10 cellular contexts compared by ENCODE assay signal in genomic region chr2:70851704-70852103, GRCh38. TPM values are rescaled to one million over a fixed set of nuclear protein-coding genes. Genes with fewer than 3 reads are reported as not detected.
DNase-seq lines count a peak whose midpoint lies in the region; ATAC-seq, FAIRE-seq and TF ChIP-seq lines count a peak whose summit lies in the region.
"Had no signal": no experiment of that assay in that cellular context is flagged by ENCODE, and none has a peak within 500 bp of the region (broad histone marks: within the 10 kb centered on the region; RNA-seq: fewer than 3 reads in every experiment).

No MANE protein-coding gene starts in this region.

- no peak for TF ChIP-seq CTCF in MM.1S (IDR thresholded peaks at IDR 0.05; ENCODE audit: low read length)
- TF ChIP-seq CTCF in GM12878 (IDR thresholded peaks at IDR 0.05 in 2 of 3, conservative IDR thresholded peaks at IDR 0.05 in 1 of 3; ENCODE audit: control insufficient read depth in 2 of 3, extremely low read depth in 1 of 3, insufficient read depth in 1 of 3, low read depth in 3 of 3, low read length in 3 of 3), result no peak
- no peak for TF ChIP-seq CTCF in kidney (IDR thresholded peaks at IDR 0.05; ENCODE audit: borderline replicate concordance, extremely low read depth, insufficient read depth)

- H3K9me3 ChIP-seq in BLaER1 (no peaks in the 10 kb centered on the region), MM.1S (replicated peaks; ENCODE audit: insufficient read depth, low read length) (no peaks in the 10 kb centered on the region), GM12878 (replicated peaks; ENCODE audit: control insufficient read depth, insufficient read depth, low read length) (no peaks in the 10 kb centered on the region), kidney (ENCODE audit: control insufficient read depth in 1 of 2, low read length in 2 of 2) (no peaks in the 10 kb centered on the region), right cardiac atrium (ENCODE audit: control insufficient read depth, low read length) (no peaks in the 10 kb centered on the region)

- POLR2A ChIA-PET in GM12878 (lab: Charles Lee), result no interaction called here

- no peak overlapping the region for H3K4me3 ChIP-seq in BLaER1
- no peak overlapping the region for H3K4me3 ChIP-seq in MM.1S (ENCODE audit: low read length)
- H3K4me3 ChIP-seq in GM12878, result no peak overlapping the region
- H3K4me3 ChIP-seq in kidney (ENCODE audit: low read length in 2 of 2), result no peak overlapping the region
- no peak overlapping the region for H3K4me3 ChIP-seq in right cardiac atrium (ENCODE audit: low read length)

- peaks cover 7% of the 10 kb centered on the region; the same call in 1 of the 2 replicates for H3F3A ChIP-seq in MM.1S (ENCODE audit: insufficient read depth, low read length)

- DNase-seq in MM.1S (peak; percentile 62), GM12878 (ENCODE audit: low read depth, low spot score) (peak; percentile 73), kidney (no peak), right cardiac atrium (no peak), NCI-H2171 treated with DMSO at 0.1 percent for 48 hours (lab: John Stamatoyannopoulos, UW) (no peak)

- WGBS in GM12878 (ENCODE audit: insufficient coverage, insufficient replicate concordance, low lambda C conversion rate, missing lambda C conversion rate), result 0% methylated on average over 4 of the region's 4 CpGs
- WGBS in right cardiac atrium, result 29% methylated on average over 4 of the region's 4 CpGs

- H3K9ac ChIP-seq in BLaER1, result no peak overlapping the region
- H3K9ac ChIP-seq in MM.1S (ENCODE audit: low read length), result no peak overlapping the region
- H3K9ac ChIP-seq in GM12878 (ENCODE audit: control insufficient read depth, insufficient read depth, low read length), result no peak overlapping the region
- H3K9ac ChIP-seq in kidney (ENCODE audit: low read length in 2 of 2), result no peak overlapping the region

- H3K27ac ChIP-seq in BLaER1, result 0 out of 2 replicates have a peak overlapping the region, but pooled peaks have one; percentile 5
- H3K27ac ChIP-seq in MM.1S (ENCODE audit: low read length), result peak overlapping the region; percentile 37; the same call in 1 of the 2 replicates
- peak overlapping the region; percentile 52; the same call in 1 of the 2 replicates for H3K27ac ChIP-seq in GM12878 (ENCODE audit: control insufficient read depth, insufficient read depth)
- no peak overlapping the region for H3K27ac ChIP-seq in kidney (ENCODE audit: low read depth in 2 of 2, low read length in 2 of 2)
- H3K27ac ChIP-seq in right cardiac atrium (ENCODE audit: low read length), result no peak overlapping the region

- no TSS peak for BruUV-seq in GM12878 (replicated peaks; lab: Mats Ljungman, UMichigan)

- H2AFZ ChIP-seq in MM.1S (ENCODE audit: low read length) (no peak overlapping the region), GM12878 (ENCODE audit: control insufficient read depth, low read depth, low read length) (no peak overlapping the region; the same call in 1 of the 2 replicates)

- peak in 1 of 2 experiments; percentile 15; a peak in 1 of 4 replicates for TF ChIP-seq EP300 in GM12878 (IDR thresholded peaks at IDR 0.05; ENCODE audit: borderline replicate concordance in 1 of 2, control insufficient read depth in 1 of 2, low read depth in 2 of 2, low read length in 2 of 2)

- ATAC-seq in GM19372 (IDR thresholded peaks at IDR 0.05; ENCODE audit: low read depth, unreplicated experiment) (peak; percentile 67), GM12878 (peak; percentile 96), right cardiac atrium (no peak), HG03196 (IDR thresholded peaks at IDR 0.05; ENCODE audit: unreplicated experiment) (no peak)

- H3K4me1 ChIP-seq in BLaER1 (peaks cover 42% of the 10 kb centered on the region), MM.1S (ENCODE audit: low read length) (peaks cover 5% of the 10 kb centered on the region; the same call in 1 of the 2 replicates), GM12878 (ENCODE audit: control insufficient read depth, insufficient read depth, low read length) (peaks cover 9% of the 10 kb centered on the region), kidney (ENCODE audit: control insufficient read depth in 1 of 2, insufficient read depth in 1 of 2, low read depth in 1 of 2, low read length in 2 of 2) (no peaks in the 10 kb centered on the region), right cardiac atrium (ENCODE audit: control insufficient read depth, insufficient read depth, low read length) (no peaks in the 10 kb centered on the region)

- H3K27me3 ChIP-seq in BLaER1 (no peaks in the 10 kb centered on the region), MM.1S (replicated peaks; ENCODE audit: insufficient read depth, low read length) (no peaks in the 10 kb centered on the region), GM12878 (replicated peaks in 1 of 2; ENCODE audit: control insufficient read depth in 2 of 2, insufficient read depth in 2 of 2, low read length in 1 of 2) (no peaks in the 10 kb centered on the region), right cardiac atrium (ENCODE audit: control insufficient read depth, insufficient read depth) (no peaks in the 10 kb centered on the region)

- CTCF ChIA-PET in GM12878 (lab: Yijun Ruan, JAX), result interaction anchor here (1.2 to 1.4 kb wide), 2 partner anchors 15 to 19 kb away, joined by 3 to 13 read pairs; no protein-coding TSS in a partner anchor

- RAD21 ChIA-PET in GM12878 (lab: Charles Lee; ENCODE audit: unreplicated experiment), result no interaction called here

- no peaks in the 10 kb centered on the region for H3K79me2 ChIP-seq in MM.1S (ENCODE audit: low read length)
- no peaks in the 10 kb centered on the region for H3K79me2 ChIP-seq in GM12878 (ENCODE audit: control insufficient read depth, insufficient read depth, low read length)

- intact Hi-C loops in GM12878 (cut with micrococcal nuclease; ENCODE audit: unreplicated experiment) (no loop called here), kidney (cut with DNase I) (no loop called here), right cardiac atrium (cut with DNase I) (no loop called here)

- in situ Hi-C loops in GM12878 (cut with MboI), result no loop called here

- H4K20me1 ChIP-seq in BLaER1 (no peaks in the 10 kb centered on the region), MM.1S (ENCODE audit: insufficient read depth, low read length) (no peaks in the 10 kb centered on the region), GM12878 (ENCODE audit: control insufficient read depth, insufficient read depth) (no peaks in the 10 kb centered on the region)

- peak; percentile 96 for FAIRE-seq in GM12878 (lab: Jason Lieb, UNC)
- no peak for FAIRE-seq in kidney (lab: Jason Lieb, UNC)
- FAIRE-seq: D721Med had no signal

- peak overlapping the region; percentile 55 for H3K4me2 ChIP-seq in BLaER1
- peak overlapping the region; percentile 47; the same call in 1 of the 2 replicates for H3K4me2 ChIP-seq in MM.1S (ENCODE audit: low read depth, low read length)
- H3K4me2 ChIP-seq in GM12878 (ENCODE audit: control insufficient read depth, insufficient read depth), result no peak overlapping the region

- H3K9me2 ChIP-seq in MM.1S (replicated peaks; ENCODE audit: insufficient read depth, low read length), result no peaks in the 10 kb centered on the region

- H3K36me3 ChIP-seq in BLaER1 (no peaks in the 10 kb centered on the region), MM.1S (replicated peaks; ENCODE audit: insufficient read depth, low read length) (no peaks in the 10 kb centered on the region), GM12878 (ENCODE audit: control insufficient read depth in 2 of 2, insufficient read depth in 2 of 2, low read length in 1 of 2) (no peaks in the 10 kb centered on the region), kidney (ENCODE audit: control insufficient read depth in 1 of 2, insufficient read depth in 2 of 2, low read length in 2 of 2) (no peaks in the 10 kb centered on the region)

- SMC1A ChIA-PET in GM12878 (lab: Charles Lee; ENCODE audit: uncharacterized antibody, unreplicated experiment), result no interaction called here

- TF ChIP-seq POLR2A in GM12878 (IDR thresholded peaks at IDR 0.05; ENCODE audit: low read depth, low read length), result no peak

- TF ChIP-seq RAD21 in GM12878 (IDR thresholded peaks at IDR 0.05; ENCODE audit: insufficient read depth, low read depth, low read length), result no peak

RNA-seq across cellular contexts. Expression of gene CD207, which starts 16.1 kb away (rescaled TPM):
- total RNA-seq in GM12878 (2013; cell fraction: nucleolus; rRNA removed), result not detected in 2 replicates
- total RNA-seq in GM12878 (2014; rRNA removed), result not detected in 2 replicates
- not detected in 2 replicates for total RNA-seq in GM12878 (2014; rRNA removed; fragmentation: Illumina TruSeq; extraction: Trizol)
- not detected in 2 replicates for total RNA-seq in GM12878 (2021)
- polyA plus RNA-seq in GM12878 (2011; ENCODE audit: low read depth), result not detected
- polyA plus RNA-seq in GM12878 (2011; rRNA removed), result not detected in 2 replicates
- not detected in 2 replicates for polyA plus RNA-seq in GM12878 (2011; cell fraction: cytosol; rRNA removed)
- not detected in 2 replicates for polyA plus RNA-seq in GM12878 (2011; cell fraction: nucleus; rRNA removed)
- not detected in 2 replicates for polyA plus RNA-seq in GM12878 (2012)
- polyA plus RNA-seq in GM12878 (2014; fragmentation: Illumina TruSeq; extraction: Trizol), result not detected in 2 replicates
- polyA plus RNA-seq in GM12878 (2014; fragmentation: Nextera tagmentation; extraction: Ambion mirVana), result not detected
- polyA plus RNA-seq in GM12878 (2014; rRNA removed), result not detected in 2 replicates
- not detected for polyA plus RNA-seq in GM12878 (2016; fragmentation: Nextera tagmentation; extraction: Ambion mirVana)
- not detected in 2 replicates for polyA minus RNA-seq in GM12878 (2011; rRNA and poly(A)+ RNA removed)
- polyA minus RNA-seq in GM12878 (2011; cell fraction: cytosol; rRNA and poly(A)+ RNA removed), result not detected in 2 replicates
- not detected in 2 replicates for polyA minus RNA-seq in GM12878 (2011; cell fraction: nucleus; rRNA and poly(A)+ RNA removed)
- total RNA-seq in kidney, result 0.66 TPM
- not detected for polyA plus RNA-seq in kidney (ENCODE audit: insufficient read depth, low read depth, low replicate concordance)
- under 1 TPM in 3 of 4 donors, not detected in 1; 0.20 to 0.23 (median 0.21) TPM for total RNA-seq in right cardiac atrium
- 0.18 TPM for polyA plus RNA-seq in right cardiac atrium
- total RNA-seq: lung microvascular endothelial cell had no signal

RNA-seq across cellular contexts. Expression of gene CLEC4F, which starts 31.3 kb away (rescaled TPM):
- not detected in 2 replicates for total RNA-seq in GM12878 (2013; cell fraction: nucleolus; rRNA removed)
- total RNA-seq in GM12878 (2014; rRNA removed) (not detected in 2 replicates), GM12878 (2014; rRNA removed; fragmentation: Illumina TruSeq; extraction: Trizol) (not detected in 2 replicates), GM12878 (2021) (not detected in 2 replicates), kidney (0.72 TPM), right cardiac atrium (under 1 TPM in 3 of 4 donors, not detected in 1; 0.12 to 0.40 (median 0.17) TPM)
- not detected for polyA plus RNA-seq in GM12878 (2011; ENCODE audit: low read depth)
- polyA plus RNA-seq in GM12878 (2011; rRNA removed) (0.03 TPM in 1 of 2 replicates, not detected in the other), GM12878 (2014; fragmentation: Illumina TruSeq; extraction: Trizol) (not detected in 2 replicates), GM12878 (2014; fragmentation: Nextera tagmentation; extraction: Ambion mirVana) (not detected), GM12878 (2014; rRNA removed) (not detected in 2 replicates), GM12878 (2016; fragmentation: Nextera tagmentation; extraction: Ambion mirVana) (not detected), kidney (ENCODE audit: insufficient read depth, low read depth, low replicate concordance) (not detected), right cardiac atrium (0.36 TPM)
- polyA plus RNA-seq in GM12878 (2011; cell fraction: cytosol; rRNA removed), result 0.03 TPM in 1 of 2 replicates, not detected in the other
- 0.09 TPM in 1 of 2 replicates, not detected in the other for polyA plus RNA-seq in GM12878 (2011; cell fraction: nucleus; rRNA removed)
- polyA plus RNA-seq in GM12878 (2012), result not detected in 2 replicates
- polyA minus RNA-seq in GM12878 (2011; rRNA and poly(A)+ RNA removed), result not detected in 2 replicates
- not detected in 2 replicates for polyA minus RNA-seq in GM12878 (2011; cell fraction: cytosol; rRNA and poly(A)+ RNA removed)
- not detected in 2 replicates for polyA minus RNA-seq in GM12878 (2011; cell fraction: nucleus; rRNA and poly(A)+ RNA removed)

RNA-seq across cellular contexts. Expression of gene VAX2, which starts 48.7 kb away (rescaled TPM):
- total RNA-seq in GM12878 (2013; cell fraction: nucleolus; rRNA removed), result not detected in 2 replicates
- total RNA-seq in GM12878 (2014; rRNA removed) (not detected in 2 replicates), GM12878 (2014; rRNA removed; fragmentation: Illumina TruSeq; extraction: Trizol) (not detected in 2 replicates), GM12878 (2021) (not detected in 2 replicates), kidney (2.6 TPM), right cardiac atrium (1 to 10 TPM in 1 of 4 donors, under 1 TPM in 2, not detected in 1; 0.37 to 1.0 (median 0.65) TPM)
- not detected for polyA plus RNA-seq in GM12878 (2011; ENCODE audit: low read depth)
- polyA plus RNA-seq in GM12878 (2011; rRNA removed) (not detected in 2 replicates), GM12878 (2014; fragmentation: Illumina TruSeq; extraction: Trizol) (not detected in 2 replicates), GM12878 (2014; fragmentation: Nextera tagmentation; extraction: Ambion mirVana) (not detected), GM12878 (2014; rRNA removed) (not detected in 2 replicates), GM12878 (2016; fragmentation: Nextera tagmentation; extraction: Ambion mirVana) (not detected), kidney (ENCODE audit: insufficient read depth, low read depth, low replicate concordance) (0.71 TPM), right cardiac atrium (1.2 TPM)
- not detected in 2 replicates for polyA plus RNA-seq in GM12878 (2011; cell fraction: cytosol; rRNA removed)
- not detected in 2 replicates for polyA plus RNA-seq in GM12878 (2011; cell fraction: nucleus; rRNA removed)
- polyA plus RNA-seq in GM12878 (2012), result not detected in 2 replicates
- polyA minus RNA-seq in GM12878 (2011; rRNA and poly(A)+ RNA removed), result not detected in 2 replicates
- polyA minus RNA-seq in GM12878 (2011; cell fraction: cytosol; rRNA and poly(A)+ RNA removed), result not detected in 2 replicates
- polyA minus RNA-seq in GM12878 (2011; cell fraction: nucleus; rRNA and poly(A)+ RNA removed), result not detected in 2 replicates
- total RNA-seq: lung microvascular endothelial cell had no signal

Comparison
In these comparisons a context has a peak if more than half of its experiments do, and no peak if none do; other contexts are left out.
1. H3K27ac ChIP-seq: peak in BLaER1 (single experiment), MM.1S (single experiment) and GM12878 (single experiment); none in kidney (0 of 2) and right cardiac atrium (single experiment).
2. ATAC-seq: peak in GM19372 (single experiment) and GM12878 (single experiment); none in right cardiac atrium (0 of 2) and HG03196 (single experiment).
3. DNase-seq: peak in MM.1S (single experiment) and GM12878 (single experiment); none in kidney (single experiment), right cardiac atrium (0 of 3) and NCI-H2171 treated with DMSO at 0.1 percent for 48 hours (single experiment).